Comparison of ENCODE assay signal across 10 cellular contexts in genomic region chr7:129066290-129067131, GRCh38. TPM values are rescaled to one million over a fixed set of nuclear protein-coding genes. Genes with fewer than 3 reads are reported as not detected.
DNase-seq lines count a peak whose midpoint lies in the region; ATAC-seq, FAIRE-seq and TF ChIP-seq lines count a peak whose summit lies in the region.
"Had no signal": no experiment of that assay in that cellular context is flagged by ENCODE, and none has a peak within 500 bp of the region (broad histone marks: within the 10 kb centered on the region; RNA-seq: fewer than 3 reads in every experiment).

No MANE protein-coding gene starts in this region.

- peak; percentile 92 for ATAC-seq in K562

- in situ Hi-C loops in K562 (cut with MboI), result no loop called here

- H3K4me3 ChIP-seq in KMS-11 (IDR thresholded peaks at IDR 0.05; ENCODE audit: insufficient read depth, low read depth, low read length) (no peak overlapping the region), K562 (peak overlapping the region; percentile 6; the same call in 1 of the 2 replicates), sigmoid colon (no peak overlapping the region)
- no peak overlapping the region for H3K4me3 ChIP-seq in effector memory CD4-positive, alpha-beta T cell (ENCODE audit: insufficient read depth, low read depth, low read length, poor library complexity, severe bottlenecking)

- TF ChIP-seq POLR2A in K562 (conservative IDR thresholded peaks at IDR 0.05) (peak; percentile 72), sigmoid colon (IDR thresholded peaks at IDR 0.05) (no peak)

- DNase-seq in Daoy (ENCODE audit: low read depth) (peak; percentile 94), K562 (ENCODE audit: extremely low read depth in 1 of 4, low spot score in 3 of 4) (peak; percentile 80 to 91 (median 83)), kidney tubule cell (ENCODE audit: low spot score) (peak; percentile 30), sigmoid colon (no peak), ecto neural progenitor cell (ENCODE audit: low spot score) (no peak)
- DNase-seq in effector memory CD4-positive, alpha-beta T cell, result no peak
- DNase-seq in stimulated activated CD4-positive, alpha-beta T cell treated with anti-CD3 and anti-CD28 coated beads, Interleukin-15, amount 100 ng/mL, for 24 hours, result no peak
- DNase-seq: activated effector memory CD4-positive, alpha-beta T cell treated with anti-CD3 and anti-CD28 coated beads, Interleukin-2, amount 50 U/mL, for 16 hours; KBM-7 had no signal

- H3K27ac ChIP-seq in KMS-11 (peak overlapping the region; percentile 52; the same call in 1 of the 2 replicates), K562 (ENCODE audit: extremely low read depth, low read depth, low read length) (peak overlapping the region; percentile 97), sigmoid colon (no peak overlapping the region)
- H3K27ac ChIP-seq in effector memory CD4-positive, alpha-beta T cell (ENCODE audit: insufficient read depth, low read length, poor library complexity, severe bottlenecking), result no peak overlapping the region

- H3K4me2 ChIP-seq in KMS-11 (peak overlapping the region; percentile 14), K562 (ENCODE audit: insufficient read depth, low read length) (peak overlapping the region; percentile 84)

- H4K20me1 ChIP-seq in KMS-11 (ENCODE audit: insufficient read depth) (no peaks in the 10 kb centered on the region), K562 (replicated peaks; ENCODE audit: control insufficient read depth, insufficient read depth, low read length) (no peaks in the 10 kb centered on the region)

- H3K9ac ChIP-seq in KMS-11 (peak overlapping the region; percentile 1; the same call in 1 of the 2 replicates), K562 (ENCODE audit: insufficient read depth in 1 of 2, low read depth in 2 of 2, low read length in 2 of 2) (peak overlapping the region; percentile 81 to 88)

- FAIRE-seq in K562 (lab: Jason Lieb, UNC), result peak; percentile 92

- no peaks in the 10 kb centered on the region for H3K9me3 ChIP-seq in K562 (replicated peaks; ENCODE audit: control insufficient read depth, insufficient read depth, low read depth, low read length)
- peaks cover 4% of the 10 kb centered on the region for H3K9me3 ChIP-seq in effector memory CD4-positive, alpha-beta T cell (ENCODE audit: control insufficient read depth, low read length)
- H3K9me3 ChIP-seq in sigmoid colon, result no peaks in the 10 kb centered on the region

- TSS peak; percentile 94 for BruUV-seq in K562 (replicated peaks; lab: Mats Ljungman, UMichigan)

- H3K27me3 ChIP-seq in KMS-11 (ENCODE audit: insufficient read depth, low read depth) (no peaks in the 10 kb centered on the region), K562 (ENCODE audit: control insufficient read depth in 2 of 2, insufficient read depth in 2 of 2, low read length in 2 of 2) (no peaks in the 10 kb centered on the region; a peak in 1 of 5 replicates), sigmoid colon (peaks cover 0 to 6% (median 0%) of the 10 kb centered on the region in 3 donors)
- H3K27me3 ChIP-seq in effector memory CD4-positive, alpha-beta T cell (replicated peaks; ENCODE audit: control insufficient read depth, insufficient read depth, low read length, poor library complexity, severe bottlenecking), result no peaks in the 10 kb centered on the region

- POLR2A ChIA-PET in K562 (lab: Yijun Ruan, JAX), result interaction anchor here (0.6 to 8.2 kb wide), 18 partner anchors 12 to 1846 kb away, joined by 3 to 149 read pairs (median 4); partner anchors contain the start of gene TNPO3

- intact Hi-C loops in K562 (cut with micrococcal nuclease) (loop anchor here (2.0 kb wide), 2 partner anchors 24 to 1228 kb away; no protein-coding TSS in a partner anchor), sigmoid colon (cut with DNase I) (no loop called here)

- no peaks in the 10 kb centered on the region for H3K79me2 ChIP-seq in KMS-11 (ENCODE audit: insufficient read depth, low read depth)
- no peaks in the 10 kb centered on the region for H3K79me2 ChIP-seq in K562 (ENCODE audit: control insufficient read depth, insufficient read depth, low read length)

- CTCF ChIA-PET in K562 (lab: Yijun Ruan, JAX; ENCODE audit: low intra/inter-chr PET ratio), result no interaction called here

- H3K4me1 ChIP-seq in KMS-11 (ENCODE audit: low read depth, poor library complexity, severe bottlenecking) (peaks cover 28% of the 10 kb centered on the region), K562 (replicated peaks in 1 of 2; ENCODE audit: control insufficient read depth in 2 of 2, insufficient read depth in 2 of 2, low read length in 2 of 2) (peaks cover 18 to 32% of the 10 kb centered on the region in 2 experiments), sigmoid colon (no peaks in the 10 kb centered on the region)
- no peaks in the 10 kb centered on the region for H3K4me1 ChIP-seq in effector memory CD4-positive, alpha-beta T cell (ENCODE audit: control insufficient read depth, insufficient read depth, low read length, poor library complexity, severe bottlenecking)

- H2AFZ ChIP-seq in KMS-11 (ENCODE audit: low read depth), result peak overlapping the region; percentile 15
- peak overlapping the region; percentile 97 for H2AFZ ChIP-seq in K562 (ENCODE audit: low read depth, low read length)

- H3K36me3 ChIP-seq in KMS-11 (ENCODE audit: insufficient read depth) (no peaks in the 10 kb centered on the region), K562 (ENCODE audit: control insufficient read depth, insufficient read depth, low read length) (no peaks in the 10 kb centered on the region), sigmoid colon (no peaks in the 10 kb centered on the region)
- H3K36me3 ChIP-seq in effector memory CD4-positive, alpha-beta T cell (ENCODE audit: control insufficient read depth, insufficient read depth, low read length), result no peaks in the 10 kb centered on the region

- peak; percentile 10 to 26; a peak in 2 of 4 replicates for TF ChIP-seq RAD21 in K562 (CRISPR knock-in tag; conservative IDR thresholded peaks at IDR 0.05 in 1 of 2, IDR thresholded peaks at IDR 0.05 in 1 of 2)

- H3K9me1 ChIP-seq in K562 (ENCODE audit: control insufficient read depth, insufficient read depth, low read length), result no peaks in the 10 kb centered on the region

- TF ChIP-seq CTCF in KMS-11 (conservative IDR thresholded peaks at IDR 0.05; ENCODE audit: low read depth, low read length) (no peak), K562 (IDR thresholded peaks at IDR 0.05 in 2 of 3, conservative IDR thresholded peaks at IDR 0.05 in 1 of 3; ENCODE audit: insufficient read depth in 2 of 3, low read depth in 1 of 3, low read length in 3 of 3) (no peak; a peak in 1 of 6 replicates), sigmoid colon (IDR thresholded peaks at IDR 0.05) (no peak)

- peak; percentile 79 for TF ChIP-seq EP300 in K562 (IDR thresholded peaks at IDR 0.05; ENCODE audit: low read length)
- no peak for TF ChIP-seq EP300 in sigmoid colon (IDR thresholded peaks at IDR 0.05)

- WGBS in K562 (ENCODE audit: insufficient coverage, low coverage, missing lambda C conversion rate), result 2% methylated on average over 11 of the region's 11 CpGs
- WGBS in sigmoid colon, 2 donors, result 87 to 89% methylated on average over 11 of the region's 11 CpGs

TF ChIP-seq in K562, 482 proteins besides CTCF, POLR2A, EP300 and RAD21 (continues in another document):
- TF ChIP-seq IFI16 (CRISPR knock-in tag; IDR thresholded peaks at IDR 0.05), result no peak
- no peak for TF ChIP-seq ZNF518B (CRISPR knock-in tag; IDR thresholded peaks at IDR 0.05)
- no peak for TF ChIP-seq ILK (tag; IDR thresholded peaks at IDR 0.05; ENCODE audit: borderline replicate concordance, low read depth)

RNA-seq across cellular contexts. Expression of gene TNPO3, which starts 11.6 kb away (rescaled TPM):
- 135 and 137 TPM in 2 replicates for total RNA-seq in Daoy (2014; rRNA removed; shearing (Covaris generic))
- 125 and 155 TPM in 2 replicates for total RNA-seq in K562 (2011; cell fraction: chromatin; rRNA removed; ENCODE audit: low replicate concordance)
- total RNA-seq in K562 (2011; cell fraction: nucleolus; rRNA removed), result 66.7 and 71.2 TPM in 2 replicates
- 79.6 and 84.8 TPM in 2 replicates for total RNA-seq in K562 (2011; cell fraction: nucleoplasm; rRNA removed)
- total RNA-seq in K562 (2014; rRNA removed), result 97.4 and 108 TPM in 2 replicates
- 110 and 113 TPM in 2 replicates for total RNA-seq in K562 (2014; rRNA removed; fragmentation: Illumina TruSeq; extraction: Trizol)
- total RNA-seq in K562 (2015; rRNA removed; fragmentation: Illumina TruSeq; extraction: Trizol), result 112 and 120 TPM in 2 replicates
- total RNA-seq in K562 (2021), result 111 and 118 TPM in 2 replicates
- 92.3 and 125 TPM in 2 replicates for polyA plus RNA-seq in K562 (2011; rRNA removed)
- 91.4 and 102 TPM in 2 replicates for polyA plus RNA-seq in K562 (2011; cell fraction: cytosol; rRNA removed)
- polyA plus RNA-seq in K562 (2011; cell fraction: nucleus; rRNA removed), result 131 and 151 TPM in 2 replicates
- 89.9 and 94.1 TPM in 2 replicates for polyA plus RNA-seq in K562 (2012)
- polyA plus RNA-seq in K562 (2014; fragmentation: Illumina TruSeq; extraction: Trizol), result 123 and 124 TPM in 2 replicates
- polyA plus RNA-seq in K562 (2014; fragmentation: Nextera tagmentation; extraction: Ambion mirVana), result 10 to 100 TPM; 35.8 to 46.0 TPM
- polyA plus RNA-seq in K562 (2014; rRNA removed), result 87.2 and 93.9 TPM in 2 replicates
- 177 and 236 TPM in 2 replicates for polyA minus RNA-seq in K562 (2011; rRNA and poly(A)+ RNA removed)
- polyA minus RNA-seq in K562 (2011; cell fraction: cytosol; rRNA and poly(A)+ RNA removed), result 67.4 and 93.8 TPM in 2 replicates
- polyA minus RNA-seq in K562 (2011; cell fraction: nucleus; rRNA and poly(A)+ RNA removed), result 61.0 and 114 TPM in 2 replicates
- 10 to 100 TPM; 35.2 to 40.5 (median 35.9) TPM for total RNA-seq in sigmoid colon
- 10 to 100 TPM; 13.2 to 23.8 (median 16.0) TPM for polyA plus RNA-seq in sigmoid colon

Comparison
In these comparisons a context has a peak if more than half of its experiments do, and no peak if none do; other contexts are left out.
1. DNase-seq: peak in Daoy (single experiment), K562 (4 of 4) and kidney tubule cell (single experiment); none in effector memory CD4-positive, alpha-beta T cell (0 of 3), stimulated activated CD4-positive, alpha-beta T cell treated with anti-CD3 and anti-CD28 coated beads, Interleukin-15, amount 100 ng/mL, for 24 hours (single experiment), sigmoid colon (single experiment) and ecto neural progenitor cell (single experiment).
2. H3K27ac ChIP-seq: peak in KMS-11 (single experiment) and K562 (single experiment); none in effector memory CD4-positive, alpha-beta T cell (single experiment) and sigmoid colon (0 of 4).